Comparison of ENCODE assay signal across 1 cellular context in the genomic region with DNA sequence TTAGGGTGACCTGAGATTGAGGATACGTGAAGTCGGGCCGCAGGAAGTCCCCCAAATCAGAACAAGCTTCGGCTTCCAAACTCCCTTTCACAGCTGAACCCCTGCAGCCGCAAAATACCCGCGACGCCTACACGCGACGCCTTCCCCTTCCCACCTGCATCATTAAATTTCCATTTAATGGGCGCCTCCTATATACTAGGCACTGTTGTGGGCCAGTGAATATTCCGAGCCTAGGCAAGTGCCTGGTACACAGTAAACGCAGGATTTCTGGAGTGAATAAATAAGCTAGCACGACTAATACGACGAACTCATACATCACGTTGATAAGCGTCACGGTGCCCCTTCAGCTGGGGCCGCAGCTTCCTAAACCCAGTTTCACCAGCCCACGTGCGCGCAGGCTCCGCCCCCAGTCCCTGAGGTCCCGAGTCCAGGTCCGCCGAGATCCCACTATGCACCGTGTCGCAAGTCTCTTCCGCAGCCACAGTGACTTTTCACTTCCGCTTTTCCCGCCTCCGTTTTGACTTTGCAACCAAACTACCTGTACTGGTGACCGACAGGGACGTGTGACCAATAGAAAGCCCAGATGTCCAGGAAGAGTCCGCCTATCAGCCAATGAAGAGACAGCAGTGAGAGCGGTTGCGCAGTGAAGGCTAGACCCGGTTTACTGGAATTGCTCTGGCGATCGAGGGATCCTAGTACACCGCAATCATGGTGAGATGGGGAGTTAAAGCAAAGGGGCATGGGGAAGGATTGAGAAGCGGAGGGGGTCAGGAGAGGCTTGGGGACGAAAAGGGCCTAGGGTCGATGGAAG.
TF ChIP-seq lines count a peak whose summit lies in the region.

Gene PSMB3 (plus strand): TSS at position 623 of the 811 bp plus-strand sequence. CDS start 86 bp downstream, at position 709.

TF ChIP-seq in K562, 482 proteins besides CTCF, POLR2A, EP300 and RAD21 (continued from another document and continues in another):
- TF ChIP-seq, protein P1, sequence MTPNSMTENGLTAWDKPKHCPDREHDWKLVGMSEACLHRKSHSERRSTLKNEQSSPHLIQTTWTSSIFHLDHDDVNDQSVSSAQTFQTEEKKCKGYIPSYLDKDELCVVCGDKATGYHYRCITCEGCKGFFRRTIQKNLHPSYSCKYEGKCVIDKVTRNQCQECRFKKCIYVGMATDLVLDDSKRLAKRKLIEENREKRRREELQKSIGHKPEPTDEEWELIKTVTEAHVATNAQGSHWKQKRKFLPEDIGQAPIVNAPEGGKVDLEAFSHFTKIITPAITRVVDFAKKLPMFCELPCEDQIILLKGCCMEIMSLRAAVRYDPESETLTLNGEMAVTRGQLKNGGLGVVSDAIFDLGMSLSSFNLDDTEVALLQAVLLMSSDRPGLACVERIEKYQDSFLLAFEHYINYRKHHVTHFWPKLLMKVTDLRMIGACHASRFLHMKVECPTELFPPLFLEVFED (CRISPR knock-in tag; conservative IDR thresholded peaks at IDR 0.05): peak; percentile 86; the same call in 1 of the 2 replicates
- TF ChIP-seq, protein P2, sequence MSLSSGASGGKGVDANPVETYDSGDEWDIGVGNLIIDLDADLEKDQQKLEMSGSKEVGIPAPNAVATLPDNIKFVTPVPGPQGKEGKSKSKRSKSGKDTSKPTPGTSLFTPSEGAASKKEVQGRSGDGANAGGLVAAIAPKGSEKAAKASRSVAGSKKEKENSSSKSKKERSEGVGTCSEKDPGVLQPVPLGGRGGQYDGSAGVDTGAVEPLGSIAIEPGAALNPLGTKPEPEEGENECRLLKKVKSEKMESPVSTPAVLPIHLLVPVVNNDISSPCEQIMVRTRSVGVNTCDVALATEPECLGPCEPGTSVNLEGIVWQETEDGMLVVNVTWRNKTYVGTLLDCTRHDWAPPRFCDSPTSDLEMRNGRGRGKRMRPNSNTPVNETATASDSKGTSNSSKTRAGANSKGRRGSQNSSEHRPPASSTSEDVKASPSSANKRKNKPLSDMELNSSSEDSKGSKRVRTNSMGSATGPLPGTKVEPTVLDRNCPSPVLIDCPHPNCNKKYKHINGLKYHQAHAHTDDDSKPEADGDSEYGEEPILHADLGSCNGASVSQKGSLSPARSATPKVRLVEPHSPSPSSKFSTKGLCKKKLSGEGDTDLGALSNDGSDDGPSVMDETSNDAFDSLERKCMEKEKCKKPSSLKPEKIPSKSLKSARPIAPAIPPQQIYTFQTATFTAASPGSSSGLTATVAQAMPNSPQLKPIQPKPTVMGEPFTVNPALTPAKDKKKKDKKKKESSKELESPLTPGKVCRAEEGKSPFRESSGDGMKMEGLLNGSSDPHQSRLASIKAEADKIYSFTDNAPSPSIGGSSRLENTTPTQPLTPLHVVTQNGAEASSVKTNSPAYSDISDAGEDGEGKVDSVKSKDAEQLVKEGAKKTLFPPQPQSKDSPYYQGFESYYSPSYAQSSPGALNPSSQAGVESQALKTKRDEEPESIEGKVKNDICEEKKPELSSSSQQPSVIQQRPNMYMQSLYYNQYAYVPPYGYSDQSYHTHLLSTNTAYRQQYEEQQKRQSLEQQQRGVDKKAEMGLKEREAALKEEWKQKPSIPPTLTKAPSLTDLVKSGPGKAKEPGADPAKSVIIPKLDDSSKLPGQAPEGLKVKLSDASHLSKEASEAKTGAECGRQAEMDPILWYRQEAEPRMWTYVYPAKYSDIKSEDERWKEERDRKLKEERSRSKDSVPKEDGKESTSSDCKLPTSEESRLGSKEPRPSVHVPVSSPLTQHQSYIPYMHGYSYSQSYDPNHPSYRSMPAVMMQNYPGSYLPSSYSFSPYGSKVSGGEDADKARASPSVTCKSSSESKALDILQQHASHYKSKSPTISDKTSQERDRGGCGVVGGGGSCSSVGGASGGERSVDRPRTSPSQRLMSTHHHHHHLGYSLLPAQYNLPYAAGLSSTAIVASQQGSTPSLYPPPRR (CRISPR knock-in tag; IDR thresholded peaks at IDR 0.05; ENCODE audit: borderline replicate concordance): no peak
- TF ChIP-seq SAP30 (IDR thresholded peaks at IDR 0.05; ENCODE audit: borderline replicate concordance, insufficient read depth, low read depth, low read length, poor library complexity, severe bottlenecking) (peak; percentile 77), ZNF583 (CRISPR knock-in tag; IDR thresholded peaks at IDR 0.05) (no peak), HDAC6 (IDR thresholded peaks at IDR 0.05; ENCODE audit: low read depth, low read length) (no peak), KDM5B (IDR thresholded peaks at IDR 0.05; ENCODE audit: insufficient replicate concordance, low read depth, low read length) (no peak), FOXM1 (IDR thresholded peaks at IDR 0.05; ENCODE audit: low read depth) (0 out of 2 replicates have a peak, but pooled peaks have one; percentile 11), FOXM1 (CRISPR knock-in tag; IDR thresholded peaks at IDR 0.05; ENCODE audit: low read depth) (no peak), POU5F1 (IDR thresholded peaks at IDR 0.05; ENCODE audit: borderline replicate concordance, low read depth, low read length, partially characterized antibody) (no peak), ZNF395 (CRISPR knock-in tag; IDR thresholded peaks at IDR 0.05) (no peak), RUNX1 (IDR thresholded peaks at IDR 0.05; ENCODE audit: low read depth) (no peak), PPARD (CRISPR knock-in tag; IDR thresholded peaks at IDR 0.05) (no peak), ATF3 (IDR thresholded peaks at IDR 0.05) (no peak), ATF3 (CRISPR knock-in tag; conservative IDR thresholded peaks at IDR 0.05) (no peak), PCBP2 (IDR thresholded peaks at IDR 0.05; ENCODE audit: low read depth, low read length, poor library complexity, severe bottlenecking) (no peak), ZSCAN29 (IDR thresholded peaks at IDR 0.05) (no peak), NEUROD1 (IDR thresholded peaks at IDR 0.05; ENCODE audit: borderline replicate concordance, low read depth, low read length, partially characterized antibody) (peak; percentile 97), PHB2 (IDR thresholded peaks at IDR 0.05; ENCODE audit: low read depth) (no peak), FOXK1 (CRISPR knock-in tag; IDR thresholded peaks at IDR 0.05; ENCODE audit: borderline replicate concordance) (no peak; the same call in 1 of the 2 replicates), PHF20 (IDR thresholded peaks at IDR 0.05; ENCODE audit: partially characterized antibody) (peak; percentile 90), ELF4 (CRISPR knock-in tag; IDR thresholded peaks at IDR 0.05) (peak; percentile 97), C11orf30 (IDR thresholded peaks at IDR 0.05; ENCODE audit: low read depth) (peak; percentile 93), L3MBTL2 (IDR thresholded peaks at IDR 0.05) (peak; percentile 83), ETV1 (tag; conservative IDR thresholded peaks at IDR 0.05; ENCODE audit: low read depth) (peak; percentile 86), ZNF23 (CRISPR knock-in tag; IDR thresholded peaks at IDR 0.05) (no peak), KLF10 (CRISPR knock-in tag; IDR thresholded peaks at IDR 0.05) (no peak), PHB (CRISPR knock-in tag; IDR thresholded peaks at IDR 0.05) (no peak; the same call in 1 of the 2 replicates), ZNF124 (CRISPR knock-in tag; IDR thresholded peaks at IDR 0.05) (no peak), TCF15 (CRISPR knock-in tag; IDR thresholded peaks at IDR 0.05) (0 out of 2 replicates have a peak, but pooled peaks have one; percentile 49), CEBPG (CRISPR knock-in tag; IDR thresholded peaks at IDR 0.05) (peak; percentile 71), CEBPG (tag; conservative IDR thresholded peaks at IDR 0.05 in 1 of 2, IDR thresholded peaks at IDR 0.05 in 1 of 2) (peak in 1 of 2 experiments; percentile 64; a peak in 1 of 4 replicates), GABPB1 (CRISPR knock-in tag; IDR thresholded peaks at IDR 0.05) (peak; percentile 62), PRDM10 (IDR thresholded peaks at IDR 0.05; ENCODE audit: partially characterized antibody) (peak; percentile 47), WHSC1 (IDR thresholded peaks at IDR 0.05; ENCODE audit: low read length) (no peak), ZNF778 (CRISPR knock-in tag; IDR thresholded peaks at IDR 0.05) (no peak), SAFB2 (IDR thresholded peaks at IDR 0.05; ENCODE audit: borderline replicate concordance, low read depth, low read length, severe bottlenecking) (no peak), SP1 (CRISPR knock-in tag; IDR thresholded peaks at IDR 0.05) (peak; percentile 68), RBM14 (IDR thresholded peaks at IDR 0.05; ENCODE audit: borderline replicate concordance, insufficient read depth, low read depth, low read length) (no peak), BHLHE40 (IDR thresholded peaks at IDR 0.05; ENCODE audit: low read length) (peak; percentile 84)
- TF ChIP-seq, protein P3, sequence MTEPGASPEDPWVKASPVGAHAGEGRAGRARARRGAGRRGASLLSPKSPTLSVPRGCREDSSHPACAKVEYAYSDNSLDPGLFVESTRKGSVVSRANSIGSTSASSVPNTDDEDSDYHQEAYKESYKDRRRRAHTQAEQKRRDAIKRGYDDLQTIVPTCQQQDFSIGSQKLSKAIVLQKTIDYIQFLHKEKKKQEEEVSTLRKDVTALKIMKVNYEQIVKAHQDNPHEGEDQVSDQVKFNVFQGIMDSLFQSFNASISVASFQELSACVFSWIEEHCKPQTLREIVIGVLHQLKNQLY (CRISPR knock-in tag; conservative IDR thresholded peaks at IDR 0.05): no peak; a peak in 1 of 4 replicates
